4 cellular contexts compared by ENCODE assay signal in genomic region chr16:59826767-59827166, GRCh38.
TF ChIP-seq lines count a peak whose summit lies in the region.

No MANE protein-coding gene starts in this region.

TF ChIP-seq in HepG2, 621 proteins besides CTCF, POLR2A, EP300 and RAD21:
- no peak for TF ChIP-seq RBM39 (IDR thresholded peaks at IDR 0.05; ENCODE audit: low read depth, low read length, poor library complexity, severe bottlenecking)
- TF ChIP-seq ZNF354B (CRISPR knock-in tag; IDR thresholded peaks at IDR 0.05): no peak
- TF ChIP-seq MAFK (conservative IDR thresholded peaks at IDR 0.05 in 1 of 2, IDR thresholded peaks at IDR 0.05 in 1 of 2; ENCODE audit: low read length in 2 of 2): peak; percentile 49 to 65; a peak in 3 of 4 replicates
- peak; percentile 38 for TF ChIP-seq MAFF (IDR thresholded peaks at IDR 0.05; ENCODE audit: low read depth, low read length)

TF ChIP-seq in A549, 52 proteins besides CTCF, POLR2A, EP300 and RAD21:
- TF ChIP-seq HDAC2 (IDR thresholded peaks at IDR 0.05) (no peak), SMC3 (IDR thresholded peaks at IDR 0.05) (no peak), MAFK (IDR thresholded peaks at IDR 0.05; ENCODE audit: partially characterized antibody) (peak; percentile 58)

TF ChIP-seq in IMR-90, 13 proteins besides CTCF, POLR2A, EP300 and RAD21:
- TF ChIP-seq MAFK (IDR thresholded peaks at IDR 0.05; ENCODE audit: low read depth, low read length) (peak; percentile 36; the same call in 1 of the 2 replicates), MXI1 (IDR thresholded peaks at IDR 0.05; ENCODE audit: borderline replicate concordance, low read depth, low read length) (no peak)

TF ChIP-seq in SK-N-SH, 30 proteins besides CTCF, POLR2A, EP300 and RAD21:
- TF ChIP-seq GATA2 (CRISPR knock-in tag; IDR thresholded peaks at IDR 0.05) (no peak), GABPA (IDR thresholded peaks at IDR 0.05; ENCODE audit: low read depth) (no peak), MEF2A (IDR thresholded peaks at IDR 0.05; ENCODE audit: borderline replicate concordance, low read depth) (no peak), EZH2phosphoT487 (IDR thresholded peaks at IDR 0.05; ENCODE audit: borderline replicate concordance, low read depth) (no peak), TCF12 (IDR thresholded peaks at IDR 0.05) (no peak), RXRA (IDR thresholded peaks at IDR 0.05; ENCODE audit: borderline replicate concordance, low read depth) (no peak), TEAD4 (IDR thresholded peaks at IDR 0.05; ENCODE audit: borderline replicate concordance, insufficient read depth) (no peak), NRF1 (IDR thresholded peaks at IDR 0.05; ENCODE audit: low read depth, low read length) (no peak), JUND (IDR thresholded peaks at IDR 0.05) (no peak)
- TF ChIP-seq, protein P1, sequence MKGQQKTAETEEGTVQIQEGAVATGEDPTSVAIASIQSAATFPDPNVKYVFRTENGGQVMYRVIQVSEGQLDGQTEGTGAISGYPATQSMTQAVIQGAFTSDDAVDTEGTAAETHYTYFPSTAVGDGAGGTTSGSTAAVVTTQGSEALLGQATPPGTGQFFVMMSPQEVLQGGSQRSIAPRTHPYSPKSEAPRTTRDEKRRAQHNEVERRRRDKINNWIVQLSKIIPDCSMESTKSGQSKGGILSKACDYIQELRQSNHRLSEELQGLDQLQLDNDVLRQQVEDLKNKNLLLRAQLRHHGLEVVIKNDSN (IDR thresholded peaks at IDR 0.05; ENCODE audit: borderline replicate concordance, low read depth): no peak
